Comparison of ENCODE assay signal across 37 cellular contexts in genomic region chr13:35213911-35214310, GRCh38.
"Had no signal": no experiment of that assay in that cellular context is flagged by ENCODE, and none has a peak within 500 bp of the region (broad histone marks: within the 10 kb centered on the region; RNA-seq: fewer than 3 reads in every experiment).

No MANE protein-coding gene starts in this region.

- H3K36me3 ChIP-seq: adrenal gland, brain microvascular endothelial cell, breast epithelium had no signal

- FAIRE-seq: astrocyte, TTC549 had no signal

- ATAC-seq: activated CD8-positive, alpha-beta T cell treated with anti-CD3 and anti-CD28 coated beads for 36 hours; activated naive CD4-positive, alpha-beta T cell treated with anti-CD3 and anti-CD28 coated beads, Interleukin-2, amount 50 U/mL, for 72 hours; activated T-cell treated with anti-CD3 and anti-CD28 coated beads, Interleukin-2, amount 50 U/mL, for 4 hours; activated T-cell treated with anti-CD3 and anti-CD28 coated beads, Interleukin-2, amount 50 U/mL, for 72 hours; activated T-helper 17 cell treated with anti-CD3 and anti-CD28 coated beads, Interleukin-2, amount 50 U/mL, for 72 hours; body of pancreas had no signal

- H3K4me3 Mint-ChIP-seq: activated B cell treated with CpG ODN at 0.5 μM for 24 hours; activated CD4-positive, alpha-beta memory T cell treated with anti-CD3 and anti-CD28 coated beads for 36 hours; activated CD4-positive, alpha-beta T cell treated with anti-CD3 and anti-CD28 coated beads, Interleukin-2, amount 10 ng/mL, durations not matched to agents 24 days and 14 days; activated CD8-positive, alpha-beta T cell treated with anti-CD3 and anti-CD28 coated beads for 36 hours; activated naive CD4-positive, alpha-beta T cell treated with anti-CD3 and anti-CD28 coated beads for 36 hours; activated naive CD8-positive, alpha-beta T cell treated with anti-CD3 and anti-CD28 coated beads for 36 hours; activated T-cell treated with anti-CD3 and anti-CD28 coated beads, Interleukin-2, amount 50 U/mL, for 4 hours; activated T-cell treated with anti-CD3 and anti-CD28 coated beads, Interleukin-2, amount 50 U/mL, for 72 hours; activated T-helper 1 cell treated with anti-CD3 and anti-CD28 coated beads, Interleukin-12 subunit alpha, Interleukin-12 subunit beta, Interleukin-2, Interleukin-4 antibody, amounts not matched to agents 30 ng/mL and 10 ng/mL and 1 ng/mL, durations not matched to agents 14 hours and 24 hours and 36 hours; activated T-helper 17 cell treated with anti-CD3 and anti-CD28 coated beads, Interleukin-2, amount 50 U/mL, for 72 hours; T-helper 1 cell treated with Interleukin-12 subunit alpha and Interleukin-12 subunit beta and Interleukin-4 antibody, amounts not matched to agents 30 μg/mL and 1 μg/mL, for 36 hours; T-helper 2 cell treated with Interferon-gamma antibody and Interleukin-4, amounts not matched to agents 5 μg/mL and 100 μg/mL, for 36 hours had no signal

- H3K27ac ChIP-seq: adrenal gland, body of pancreas, brain microvascular endothelial cell, breast epithelium, VCaP had no signal

- H3K27ac Mint-ChIP-seq: activated B cell treated with CpG ODN at 0.5 μM for 24 hours; activated CD4-positive, alpha-beta memory T cell treated with anti-CD3 and anti-CD28 coated beads for 36 hours; activated CD4-positive, alpha-beta T cell treated with anti-CD3 and anti-CD28 coated beads, Interleukin-2, amount 10 ng/mL, durations not matched to agents 24 days and 14 days; activated CD8-positive, alpha-beta T cell treated with anti-CD3 and anti-CD28 coated beads for 36 hours; activated naive CD4-positive, alpha-beta T cell treated with anti-CD3 and anti-CD28 coated beads for 36 hours; activated naive CD4-positive, alpha-beta T cell treated with anti-CD3 and anti-CD28 coated beads, Interleukin-2, amount 50 U/mL, for 72 hours; activated naive CD8-positive, alpha-beta T cell treated with anti-CD3 and anti-CD28 coated beads for 36 hours; activated T-cell treated with anti-CD3 and anti-CD28 coated beads, Interleukin-2, amount 50 U/mL, for 72 hours; activated T-helper 1 cell treated with anti-CD3 and anti-CD28 coated beads, Interleukin-12 subunit alpha, Interleukin-12 subunit beta, Interleukin-2, Interleukin-4 antibody, amounts not matched to agents 30 ng/mL and 10 ng/mL and 1 ng/mL, durations not matched to agents 14 hours and 24 hours and 36 hours; activated T-helper 17 cell treated with anti-CD3 and anti-CD28 coated beads, Interleukin-2, amount 50 U/mL, for 72 hours; T-helper 1 cell treated with Interleukin-12 subunit alpha and Interleukin-12 subunit beta and Interleukin-4 antibody, amounts not matched to agents 30 μg/mL and 1 μg/mL, for 36 hours; T-helper 2 cell treated with Interferon-gamma antibody and Interleukin-4, amounts not matched to agents 5 μg/mL and 100 μg/mL, for 36 hours had no signal

- H3K4me1 Mint-ChIP-seq: activated B cell treated with CpG ODN at 0.5 μM for 24 hours; activated CD4-positive, alpha-beta T cell treated with anti-CD3 and anti-CD28 coated beads, Interleukin-2, amount 10 ng/mL, durations not matched to agents 24 days and 14 days; activated naive CD8-positive, alpha-beta T cell treated with anti-CD3 and anti-CD28 coated beads for 36 hours; activated T-helper 17 cell treated with anti-CD3 and anti-CD28 coated beads, Interleukin-2, amount 50 U/mL, for 72 hours had no signal

- H3K36me3 Mint-ChIP-seq: activated CD4-positive, alpha-beta memory T cell treated with anti-CD3 and anti-CD28 coated beads for 36 hours; activated naive CD4-positive, alpha-beta T cell treated with anti-CD3 and anti-CD28 coated beads, Interleukin-2, amount 50 U/mL, for 72 hours had no signal

- H3K4me1 ChIP-seq: adrenal gland, body of pancreas, breast epithelium had no signal

- H3K27me3 ChIP-seq: adrenal gland, body of pancreas, brain microvascular endothelial cell, breast epithelium had no signal

- H3K27me3 Mint-ChIP-seq: activated B cell treated with CpG ODN at 0.5 μM for 24 hours; activated CD4-positive, alpha-beta memory T cell treated with anti-CD3 and anti-CD28 coated beads for 36 hours; activated CD4-positive, alpha-beta T cell treated with anti-CD3 and anti-CD28 coated beads, Interleukin-2, amount 10 ng/mL, durations not matched to agents 24 days and 14 days; activated CD8-positive, alpha-beta T cell treated with anti-CD3 and anti-CD28 coated beads for 36 hours; activated naive CD8-positive, alpha-beta T cell treated with anti-CD3 and anti-CD28 coated beads for 36 hours; activated T-helper 17 cell treated with anti-CD3 and anti-CD28 coated beads, Interleukin-2, amount 50 U/mL, for 72 hours had no signal

- H3K4me3 ChIP-seq: adrenal gland, body of pancreas, breast epithelium had no signal

- DNase-seq: activated B cell treated with CpG ODN at 0.5 μM for 24 hours; activated CD4-positive, alpha-beta memory T cell treated with anti-CD3 and anti-CD28 coated beads for 36 hours; activated CD4-positive, alpha-beta T cell treated with anti-CD3 and anti-CD28 coated beads for 4 hours; activated CD4-positive, alpha-beta T cell treated with anti-CD3 and anti-CD28 coated beads, Interleukin-2, amount 10 ng/mL, durations not matched to agents 24 days and 14 days; activated CD4-positive, alpha-beta T cell treated with anti-CD3 and anti-CD28 coated beads, Interleukin-2, amount 50 U/mL, for 1 hour; activated CD4-positive, alpha-beta T cell treated with anti-CD3 and anti-CD28 coated beads, Interleukin-2, amount 50 U/mL, for 4 hours; activated CD4-positive, CD25-positive, alpha-beta regulatory T cell treated with anti-CD3 and anti-CD28 coated beads, Interleukin-2, amount 50 U/mL, for 72 hours; activated CD8-positive, alpha-beta memory T cell treated with anti-CD3 and anti-CD28 coated beads, Interleukin-2, amount 50 U/mL, for 4 hours; activated CD8-positive, alpha-beta T cell treated with anti-CD3 and anti-CD28 coated beads for 36 hours; activated effector memory CD4-positive, alpha-beta T cell treated with anti-CD3 and anti-CD28 coated beads, Interleukin-2, amount 50 U/mL, for 16 hours; activated gamma-delta T cell treated with Interleukin-2 at 50 U/mL for 16 hours; activated naive CD4-positive, alpha-beta T cell; activated naive CD4-positive, alpha-beta T cell treated with anti-CD3 and anti-CD28 coated beads for 36 hours; activated naive CD4-positive, alpha-beta T cell treated with anti-CD3 and anti-CD28 coated beads, Interleukin-2, amount 50 U/mL, for 16 hours; activated naive CD8-positive, alpha-beta T cell treated with anti-CD3 and anti-CD28 coated beads for 36 hours; activated T-cell treated with anti-CD3 and anti-CD28 coated beads for 4 hours; activated T-cell treated with anti-CD3 and anti-CD28 coated beads, Interleukin-2, amount 50 U/mL, for 1 hour; activated T-cell treated with anti-CD3 and anti-CD28 coated beads, Interleukin-2, amount 50 U/mL, for 4 hours; activated T-cell treated with anti-CD3 and anti-CD28 coated beads, Interleukin-2, amount 50 U/mL, for 72 hours; adrenal gland; amniotic stem cell; aorta; body of pancreas; brain microvascular endothelial cell; central memory CD4-positive, alpha-beta T cell; T-helper 1 cell; T-helper 2 cell; T-helper 9 cell had no signal

- H3K9me3 Mint-ChIP-seq: activated B cell treated with CpG ODN at 0.5 μM for 24 hours; activated CD4-positive, alpha-beta memory T cell treated with anti-CD3 and anti-CD28 coated beads for 36 hours; activated CD4-positive, alpha-beta T cell treated with anti-CD3 and anti-CD28 coated beads, Interleukin-2, amount 10 ng/mL, durations not matched to agents 24 days and 14 days; activated CD8-positive, alpha-beta T cell treated with anti-CD3 and anti-CD28 coated beads for 36 hours; activated naive CD4-positive, alpha-beta T cell treated with anti-CD3 and anti-CD28 coated beads for 36 hours; activated naive CD4-positive, alpha-beta T cell treated with anti-CD3 and anti-CD28 coated beads, Interleukin-2, amount 50 U/mL, for 72 hours; activated naive CD8-positive, alpha-beta T cell treated with anti-CD3 and anti-CD28 coated beads for 36 hours; activated T-cell treated with anti-CD3 and anti-CD28 coated beads, Interleukin-2, amount 50 U/mL, for 4 hours; activated T-cell treated with anti-CD3 and anti-CD28 coated beads, Interleukin-2, amount 50 U/mL, for 72 hours; activated T-helper 1 cell treated with anti-CD3 and anti-CD28 coated beads, Interleukin-12 subunit alpha, Interleukin-12 subunit beta, Interleukin-2, Interleukin-4 antibody, amounts not matched to agents 30 ng/mL and 10 ng/mL and 1 ng/mL, durations not matched to agents 14 hours and 24 hours and 36 hours; activated T-helper 17 cell treated with anti-CD3 and anti-CD28 coated beads, Interleukin-2, amount 50 U/mL, for 72 hours; T-helper 1 cell treated with Interleukin-12 subunit alpha and Interleukin-12 subunit beta and Interleukin-4 antibody, amounts not matched to agents 30 μg/mL and 1 μg/mL, for 36 hours; T-helper 2 cell treated with Interferon-gamma antibody and Interleukin-4, amounts not matched to agents 5 μg/mL and 100 μg/mL, for 36 hours had no signal
